Comparison of ENCODE assay signal across 20 cellular contexts in genomic region chr19:46490774-46491173, GRCh38. TPM values are rescaled to one million over a fixed set of nuclear protein-coding genes. Genes with fewer than 3 reads are reported as not detected.
DNase-seq lines count a peak whose midpoint lies in the region; FAIRE-seq and TF ChIP-seq lines count a peak whose summit lies in the region.
"Had no signal": no experiment of that assay in that cellular context is flagged by ENCODE, and none has a peak within 500 bp of the region (broad histone marks: within the 10 kb centered on the region; RNA-seq: fewer than 3 reads in every experiment).

No MANE protein-coding gene starts in this region.

- no peaks in the 10 kb centered on the region for H3K36me3 Mint-ChIP-seq in activated naive CD8-positive, alpha-beta T cell
- no peaks in the 10 kb centered on the region for H3K36me3 Mint-ChIP-seq in activated naive CD8-positive, alpha-beta T cell treated with anti-CD3 and anti-CD28 coated beads for 36 hours
- H3K36me3 Mint-ChIP-seq in astrocyte (ENCODE audit: low read depth, unreplicated experiment) (no peaks in the 10 kb centered on the region), type B pancreatic cell (no peaks in the 10 kb centered on the region)
- H3K36me3 Mint-ChIP-seq: CD4-positive, alpha-beta memory T cell; IgD-negative memory B cell had no signal

- H3K9me3 ChIP-seq in astrocyte (ENCODE audit: insufficient read depth, low read depth, low read length), result peaks cover 10% of the 10 kb centered on the region

- H3K27me3 ChIP-seq in H7 (ENCODE audit: control insufficient read depth, insufficient read depth, low read length) (peaks cover 73% of the 10 kb centered on the region), astrocyte (ENCODE audit: insufficient read depth, low read length) (peaks cover 38% of the 10 kb centered on the region)

- H3K27me3 Mint-ChIP-seq in activated naive CD8-positive, alpha-beta T cell, result peaks cover 43% of the 10 kb centered on the region
- peaks cover 89% of the 10 kb centered on the region for H3K27me3 Mint-ChIP-seq in activated naive CD8-positive, alpha-beta T cell treated with anti-CD3 and anti-CD28 coated beads for 36 hours
- H3K27me3 Mint-ChIP-seq in astrocyte (ENCODE audit: low read depth, unreplicated experiment), result peaks cover 39% of the 10 kb centered on the region
- H3K27me3 Mint-ChIP-seq in type B pancreatic cell, result peaks cover 61% of the 10 kb centered on the region

- H3K4me1 ChIP-seq in astrocyte (ENCODE audit: insufficient read depth, low read length), result peaks cover 23% of the 10 kb centered on the region

- H3K36me3 ChIP-seq in H7 (replicated peaks; ENCODE audit: control insufficient read depth, insufficient read depth, low read length) (no peaks in the 10 kb centered on the region), astrocyte (ENCODE audit: insufficient read depth, low read length) (no peaks in the 10 kb centered on the region)

- no peak overlapping the region for H3K27ac Mint-ChIP-seq in activated naive CD8-positive, alpha-beta T cell
- H3K27ac Mint-ChIP-seq in activated naive CD8-positive, alpha-beta T cell treated with anti-CD3 and anti-CD28 coated beads for 36 hours, result no peak overlapping the region
- peak overlapping the region; percentile 63 for H3K27ac Mint-ChIP-seq in astrocyte (ENCODE audit: unreplicated experiment)
- no peak overlapping the region for H3K27ac Mint-ChIP-seq in type B pancreatic cell
- H3K27ac Mint-ChIP-seq: B cell, HFFc6 had no signal

- peak overlapping the region; percentile 36 for H3K4me3 Mint-ChIP-seq in activated naive CD8-positive, alpha-beta T cell
- no peak overlapping the region for H3K4me3 Mint-ChIP-seq in activated naive CD8-positive, alpha-beta T cell treated with anti-CD3 and anti-CD28 coated beads for 36 hours
- H3K4me3 Mint-ChIP-seq in astrocyte (ENCODE audit: unreplicated experiment) (no peak overlapping the region), type B pancreatic cell (peak overlapping the region; percentile 57)
- H3K4me3 Mint-ChIP-seq: HFFc6 had no signal

- no peaks in the 10 kb centered on the region for H3K9me3 Mint-ChIP-seq in activated naive CD8-positive, alpha-beta T cell (ENCODE audit: low read depth)
- no peaks in the 10 kb centered on the region for H3K9me3 Mint-ChIP-seq in activated naive CD8-positive, alpha-beta T cell treated with anti-CD3 and anti-CD28 coated beads for 36 hours
- H3K9me3 Mint-ChIP-seq in astrocyte (ENCODE audit: unreplicated experiment) (no peaks in the 10 kb centered on the region), type B pancreatic cell (no peaks in the 10 kb centered on the region)
- H3K9me3 Mint-ChIP-seq: CD4-positive, alpha-beta memory T cell; HFFc6; IgD-negative memory B cell had no signal

- no peak for TF ChIP-seq CTCF in astrocyte (IDR thresholded peaks at IDR 0.05; ENCODE audit: insufficient read depth, low read depth, low read length)
- TF ChIP-seq CTCF in type B pancreatic cell (conservative IDR thresholded peaks at IDR 0.05), result no peak
- TF ChIP-seq CTCF in GM13976 (IDR thresholded peaks at IDR 0.05; ENCODE audit: borderline replicate concordance, control extremely low read depth, extremely low read depth, insufficient read depth, missing control alignments), result no peak

- H3K9ac ChIP-seq in astrocyte (ENCODE audit: low read length), result no peak overlapping the region

- H3K4me1 Mint-ChIP-seq in activated naive CD8-positive, alpha-beta T cell (ENCODE audit: low read depth), result peaks cover 42% of the 10 kb centered on the region
- peaks cover 23% of the 10 kb centered on the region for H3K4me1 Mint-ChIP-seq in activated naive CD8-positive, alpha-beta T cell treated with anti-CD3 and anti-CD28 coated beads for 36 hours
- peaks cover 8% of the 10 kb centered on the region for H3K4me1 Mint-ChIP-seq in astrocyte (ENCODE audit: low read depth, unreplicated experiment)
- H3K4me1 Mint-ChIP-seq in type B pancreatic cell (ENCODE audit: unreplicated experiment), result peaks cover 27% of the 10 kb centered on the region

- no peaks in the 10 kb centered on the region for H4K20me1 ChIP-seq in astrocyte (ENCODE audit: insufficient read depth, low read length)

- no peak overlapping the region for H2AFZ ChIP-seq in astrocyte (ENCODE audit: low read depth, low read length)

- no peak overlapping the region for H3K4me2 ChIP-seq in astrocyte (ENCODE audit: low read length)

- in situ Hi-C loops in GM13976 (cut with MboI; ENCODE audit: low sequenced_read_pairs, unreplicated experiment), result loop anchor here (5.0 kb wide), 1 partner anchor 88 kb away; no protein-coding TSS in a partner anchor

- H3K4me3 ChIP-seq in H7 (ENCODE audit: insufficient read depth, low read depth, low read length) (no peak overlapping the region), astrocyte (ENCODE audit: insufficient read depth, low read depth, low read length) (no peak overlapping the region)

- no peaks in the 10 kb centered on the region for H3K79me2 ChIP-seq in astrocyte (ENCODE audit: insufficient read depth, low read length)

- DNase-seq in activated naive CD8-positive, alpha-beta T cell treated with anti-CD3 and anti-CD28 coated beads for 36 hours, result no peak
- DNase-seq in H7, result peak; percentile 19
- no peak for DNase-seq in astrocyte (ENCODE audit: low read depth)
- no peak for DNase-seq in type B pancreatic cell (ENCODE audit: extremely low spot score, unreplicated experiment)
- no peak for DNase-seq in cerebellar nuclear complex (lab: John Stamatoyannopoulos, UW)
- DNase-seq in GM13976 (ENCODE audit: low spot score), result no peak
- DNase-seq in effector CD4-positive, alpha-beta T cell, result no peak
- DNase-seq: CD4-positive, alpha-beta memory T cell; DMS153; DMS79; HCEC 1CT; HFFc6 had no signal

- no peak overlapping the region for H3K27ac ChIP-seq in astrocyte (ENCODE audit: low read depth, low read length)
- H3K27ac ChIP-seq: C4-2B had no signal

- no peak for FAIRE-seq in astrocyte (lab: Jason Lieb, UNC)
- FAIRE-seq: GM12892, HepG2 had no signal

RNA-seq across cellular contexts. Expression of gene PNMA8B, which starts 4.9 kb away (rescaled TPM):
- under 1 TPM; 0.21 to 0.26 TPM for total RNA-seq in activated naive CD8-positive, alpha-beta T cell treated with anti-CD3 and anti-CD28 coated beads for 36 hours
- total RNA-seq in H7 (2014; rRNA removed; shearing (Covaris generic)), result 2.8 and 3.3 TPM in 2 replicates
- total RNA-seq in astrocyte (1.7 and 1.9 TPM in 2 replicates), type B pancreatic cell (ENCODE audit: low replicate concordance) (0.17 and 2.4 TPM in 2 replicates)
- total RNA-seq: A172, H4, HepG2 had no signal

RNA-seq across cellular contexts. Expression of gene PNMA8A, which starts 19.4 kb away (rescaled TPM):
- total RNA-seq in activated naive CD8-positive, alpha-beta T cell treated with anti-CD3 and anti-CD28 coated beads for 36 hours, result 1 to 10 TPM; 6.0 to 6.3 TPM
- 17.4 and 23.9 TPM in 2 replicates for total RNA-seq in H7 (2014; rRNA removed; shearing (Covaris generic))
- total RNA-seq in astrocyte (12.1 and 12.7 TPM in 2 replicates), type B pancreatic cell (ENCODE audit: low replicate concordance) (6.7 and 21.9 TPM in 2 replicates)
- total RNA-seq: A172, B cell, H4 had no signal

Comparison
In these comparisons a context has a peak if more than half of its experiments do, and no peak if none do; other contexts are left out.
1. H3K4me3 Mint-ChIP-seq: peak in activated naive CD8-positive, alpha-beta T cell (single experiment) and type B pancreatic cell (single experiment); none in activated naive CD8-positive, alpha-beta T cell treated with anti-CD3 and anti-CD28 coated beads for 36 hours (single experiment) and astrocyte (single experiment).